10 cellular contexts compared by ENCODE assay signal in genomic region chr12:104825408-104825807, GRCh38.
DNase-seq lines count a peak whose midpoint lies in the region; ATAC-seq and TF ChIP-seq lines count a peak whose summit lies in the region.
"Had no signal": no experiment of that assay in that cellular context is flagged by ENCODE, and none has a peak within 500 bp of the region (broad histone marks: within the 10 kb centered on the region; RNA-seq: fewer than 3 reads in every experiment).

No MANE protein-coding gene starts in this region.

- H3K4me2 ChIP-seq in PC-9 = no peak overlapping the region

- H3K36me3 Mint-ChIP-seq in nephron progenitor cell (ENCODE audit: low read depth) = no peaks in the 10 kb centered on the region

- no peak overlapping the region for H3K27ac Mint-ChIP-seq in nephron progenitor cell

- H3K9me2 ChIP-seq in PC-9 (ENCODE audit: insufficient read depth) = no peaks in the 10 kb centered on the region

- H3K9me3 Mint-ChIP-seq in nephron progenitor cell = peaks cover 22% of the 10 kb centered on the region

- no peak overlapping the region for H3K4me3 Mint-ChIP-seq in nephron progenitor cell

- no peak overlapping the region for H3K27ac ChIP-seq in PC-9

- ATAC-seq in GM19351 (IDR thresholded peaks at IDR 0.05; ENCODE audit: unreplicated experiment) = no peak
- ATAC-seq in GM21737 (IDR thresholded peaks at IDR 0.05; ENCODE audit: unreplicated experiment) = no peak

- no TSS peak for BruUV-seq in PC-9 (replicated peaks; lab: Mats Ljungman, UMichigan)

- TF ChIP-seq CTCF in AG09319 (IDR thresholded peaks at IDR 0.05; ENCODE audit: low read depth, low read length) = peak; percentile 6; the same call in 1 of the 2 replicates
- peak; percentile 26 for TF ChIP-seq CTCF in GM12873 (IDR thresholded peaks at IDR 0.05; ENCODE audit: insufficient read depth, low read depth, low read length, missing control alignments)
- 0 out of 2 replicates have a peak, but pooled peaks have one; percentile 28 for TF ChIP-seq CTCF in PC-9 (conservative IDR thresholded peaks at IDR 0.05)
- TF ChIP-seq CTCF in fibroblast of villous mesenchyme (IDR thresholded peaks at IDR 0.05; ENCODE audit: insufficient read depth, low read depth, low read length) = peak; percentile 47
- no peak for TF ChIP-seq CTCF in nephron progenitor cell (IDR thresholded peaks at IDR 0.05)

- H3K4me3 ChIP-seq in PC-9 (no peak overlapping the region), fibroblast of villous mesenchyme (ENCODE audit: low read depth, low read length) (no peak overlapping the region)
- H3K4me3 ChIP-seq: MG63 had no signal

- no peaks in the 10 kb centered on the region for H3K27me3 Mint-ChIP-seq in nephron progenitor cell (ENCODE audit: low read depth, poor library complexity)

- no peaks in the 10 kb centered on the region for H3K27me3 ChIP-seq in PC-9 (ENCODE audit: insufficient read depth, low read depth)
- H3K27me3 ChIP-seq: MG63 had no signal

- intact Hi-C loops in PC-9 (cut with micrococcal nuclease; ENCODE audit: unreplicated experiment) = no loop called here

- CTCF ChIA-PET in PC-9 (lab: Charles Lee) = no interaction called here

- H3K79me2 ChIP-seq in PC-9 (ENCODE audit: low read depth) = no peaks in the 10 kb centered on the region

- DNase-seq in AG09319 (ENCODE audit: extremely low read depth, low read depth) (no peak), PC-9 (no peak), fibroblast of villous mesenchyme (ENCODE audit: low read depth) (peak; percentile 17), hippocampal formation (lab: John Stamatoyannopoulos, UW) (no peak), nephron progenitor cell (no peak)
- DNase-seq: head of caudate nucleus, MG63 had no signal

- 0 out of 2 replicates have a peak, but pooled peaks cover 4% of the 10 kb centered on the region for H3K9me3 ChIP-seq in PC-9 (ENCODE audit: insufficient read depth, low read depth)
- H3K9me3 ChIP-seq: MG63 had no signal

- H3K4me1 ChIP-seq in PC-9 (replicated peaks; ENCODE audit: insufficient read depth) = no peaks in the 10 kb centered on the region

- H3K4me1 Mint-ChIP-seq in nephron progenitor cell = no peaks in the 10 kb centered on the region

- POLR2A ChIA-PET in PC-9 (lab: Charles Lee; ENCODE audit: unreplicated experiment) = no interaction called here

- H4K20me1 ChIP-seq in PC-9 (ENCODE audit: insufficient read depth) = no peaks in the 10 kb centered on the region

- H2AFZ ChIP-seq in PC-9 = no peak overlapping the region

- no peaks in the 10 kb centered on the region for H3F3A ChIP-seq in PC-9 (ENCODE audit: insufficient read depth, low read depth)

- no peaks in the 10 kb centered on the region for H3K36me3 ChIP-seq in PC-9 (ENCODE audit: low read depth)
- H3K36me3 ChIP-seq: MG63 had no signal
